ENCODE assay signal across 8 cellular contexts in the genomic region with DNA sequence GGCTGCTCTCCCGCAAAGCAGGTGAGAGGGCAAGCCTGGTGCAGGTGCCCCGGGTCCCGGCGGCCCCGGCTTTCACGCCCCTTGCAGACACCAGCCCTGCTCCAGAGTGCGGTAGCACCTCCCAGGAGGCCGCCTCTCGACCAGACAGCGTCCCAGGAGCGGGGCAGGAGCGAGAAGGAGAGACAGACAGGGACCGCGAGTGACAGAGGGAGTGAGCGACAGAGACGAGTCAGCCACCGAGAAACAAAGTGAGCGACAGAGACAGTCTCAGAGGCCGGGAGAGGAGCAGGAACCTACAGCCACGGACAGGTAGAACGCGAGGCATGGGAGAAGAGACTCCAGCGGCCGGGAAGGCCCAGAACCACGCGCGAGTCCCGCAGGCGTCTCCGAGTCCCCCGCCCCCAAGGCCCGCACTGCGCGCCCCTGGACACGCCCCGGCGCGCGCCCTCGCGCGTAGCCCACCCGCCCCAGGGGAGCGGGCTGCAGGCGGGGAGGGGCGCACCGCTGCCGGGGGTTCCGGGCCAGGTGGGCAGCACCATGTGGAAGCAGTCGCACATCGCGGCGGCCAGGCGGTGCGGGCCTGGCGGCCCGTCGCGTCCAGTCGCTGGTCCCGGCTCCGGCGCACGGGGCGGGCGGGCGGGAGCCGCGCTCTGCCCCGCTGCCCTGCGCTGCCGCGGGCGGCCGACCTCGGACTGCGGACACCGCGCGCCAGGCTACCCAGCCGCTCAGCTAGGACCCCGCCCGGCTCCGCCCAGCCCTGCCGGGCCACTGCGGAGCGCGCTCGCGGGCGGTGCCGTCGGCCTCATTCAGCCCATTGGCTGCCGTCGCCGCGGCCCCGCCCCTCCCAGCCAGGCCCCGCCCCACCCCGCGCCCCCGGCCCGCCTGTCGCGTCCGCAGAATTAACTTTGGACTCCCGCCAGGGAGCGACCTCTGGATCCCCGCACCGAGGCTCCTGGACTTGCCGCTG. TPM values are rescaled to one million over a fixed set of nuclear protein-coding genes. Genes with fewer than 3 reads are reported as not detected.
A peak's percentile ranks its signal among the peaks of the same experiment; 100 is the strongest.
DNase-seq lines count a peak whose midpoint lies in the region; ATAC-seq and TF ChIP-seq lines count a peak whose summit lies in the region.

AHNAK2 (minus strand) TSS at position 694 of the 967 bp plus-strand sequence; CDS start at position 557, 137 bp downstream.

- in situ Hi-C loops in GM13976 (cut with MboI; ENCODE audit: low sequenced_read_pairs, unreplicated experiment), result no loop called here

- H3K27me3 ChIP-seq in lower lobe of right lung (ENCODE audit: low read depth), result peaks cover 17% of the 10 kb centered on the region

- no peak for TF ChIP-seq CTCF in GM13976 (IDR thresholded peaks at IDR 0.05; ENCODE audit: borderline replicate concordance, control extremely low read depth, extremely low read depth, insufficient read depth, missing control alignments)
- TF ChIP-seq CTCF in lower lobe of right lung (IDR thresholded peaks at IDR 0.05), result no peak

- ATAC-seq in effector memory CD8-positive, alpha-beta T cell (replicated peaks), result peak; percentile 61
- ATAC-seq in lower lobe of right lung, result peak; percentile 76 to 79
- ATAC-seq in GM18858 (IDR thresholded peaks at IDR 0.05; ENCODE audit: unreplicated experiment), result no peak

- H3K36me3 Mint-ChIP-seq in effector memory CD8-positive, alpha-beta T cell (ENCODE audit: insufficient read depth), result peaks cover 6% of the 10 kb centered on the region

- H3K27ac Mint-ChIP-seq in effector memory CD8-positive, alpha-beta T cell, result no peak within 1 kb of the TSS

- no peaks in the 10 kb centered on the region for H3K36me3 ChIP-seq in lower lobe of right lung

- intact Hi-C loops in lower lobe of right lung (cut with DNase I), result loop anchor here (10.0 kb wide), 1 partner anchor 67 kb away; no protein-coding TSS in a partner anchor

- H3K27ac ChIP-seq in lower lobe of right lung, result no peak within 1 kb of the TSS

- H3K4me3 ChIP-seq in lower lobe of right lung, result peak within 1 kb of the TSS; percentile 55

- H3K4me1 ChIP-seq in lower lobe of right lung, result peaks cover 62% of the 10 kb centered on the region

- peaks cover 10 to 12% of the 10 kb centered on the region in 2 donors for H3K4me1 Mint-ChIP-seq in effector memory CD8-positive, alpha-beta T cell (ENCODE audit: low read depth in 2 of 2)

- no peaks in the 10 kb centered on the region for H3K9me3 ChIP-seq in lower lobe of right lung

- DNase-seq in GM13976 (ENCODE audit: low spot score) (peak; percentile 76), NCI-H2227 (lab: John Stamatoyannopoulos, UW; ENCODE audit: unreplicated experiment) (peak; percentile 90), lower lobe of right lung (peak; percentile 85), GOT3 (lab: John Stamatoyannopoulos, UW) (no peak)
- peak; percentile 70 for DNase-seq in activated CD4-positive, alpha-beta T cell treated with anti-CD3 and anti-CD28 coated beads for 48 hours
- no peak for DNase-seq in effector memory CD8-positive, alpha-beta T cell
- peak; percentile 27 for DNase-seq in stimulated activated CD8-positive, alpha-beta memory T cell treated with anti-CD3 and anti-CD28 coated beads, Interleukin-12 subunit alpha, Interleukin-12 subunit beta, amount 100 ng/mL, for 24 hours (ENCODE audit: extremely low read depth)

- H3K27me3 Mint-ChIP-seq in effector memory CD8-positive, alpha-beta T cell, result peaks cover 25 to 43% of the 10 kb centered on the region in 2 donors

- no peaks in the 10 kb centered on the region for H3K9me3 Mint-ChIP-seq in effector memory CD8-positive, alpha-beta T cell

- H3K4me3 Mint-ChIP-seq in effector memory CD8-positive, alpha-beta T cell, result peak within 1 kb of the TSS; percentile 74 to 81

RNA-seq across cellular contexts. Expression of gene AHNAK2, which starts in this region (rescaled TPM):
- total RNA-seq in lower lobe of right lung, result 10.8 TPM

Comparison
In these comparisons a context has a peak if more than half of its experiments do, and no peak if none do; other contexts are left out.
1. DNase-seq: peak in GM13976 (single experiment), NCI-H2227 (single experiment), activated CD4-positive, alpha-beta T cell treated with anti-CD3 and anti-CD28 coated beads for 48 hours (single experiment), lower lobe of right lung (single experiment) and stimulated activated CD8-positive, alpha-beta memory T cell treated with anti-CD3 and anti-CD28 coated beads, Interleukin-12 subunit alpha, Interleukin-12 subunit beta, amount 100 ng/mL, for 24 hours (single experiment); none in effector memory CD8-positive, alpha-beta T cell (0 of 3) and GOT3 (single experiment).